9 cellular contexts compared by ENCODE assay signal in the genomic region with DNA sequence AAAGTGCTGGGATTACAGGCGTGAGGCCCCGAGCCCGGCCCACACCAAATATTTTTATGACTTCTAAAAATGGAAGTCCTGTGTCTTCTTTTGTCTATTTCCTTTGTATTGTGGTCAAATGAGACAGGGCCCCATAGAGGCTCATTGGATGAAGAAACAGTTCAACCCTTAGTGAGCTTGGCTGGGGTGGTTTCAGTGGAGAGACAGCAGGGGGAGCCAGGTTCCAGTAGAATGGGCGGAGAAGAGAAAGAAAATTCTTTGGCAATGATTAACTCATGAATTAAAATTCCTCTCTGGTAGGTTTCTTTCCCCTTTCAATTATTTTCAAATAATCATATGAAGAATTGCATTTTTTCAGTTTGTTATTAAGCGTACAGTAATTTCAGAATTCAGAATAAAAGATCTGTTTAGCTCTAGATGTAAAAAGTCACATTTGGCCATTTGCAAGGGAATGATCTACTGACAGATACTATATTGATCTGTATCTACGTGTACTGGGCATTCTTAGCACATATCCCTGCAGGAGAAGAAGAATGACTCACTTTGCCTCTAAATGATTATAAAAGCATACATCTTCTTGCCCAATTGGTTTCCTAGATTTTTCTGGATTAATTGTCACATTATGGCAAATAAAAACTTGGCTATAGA. TPM values are rescaled to one million over a fixed set of nuclear protein-coding genes. Genes with fewer than 3 reads are reported as not detected.
DNase-seq lines count a peak whose midpoint lies in the region; ATAC-seq, FAIRE-seq and TF ChIP-seq lines count a peak whose summit lies in the region.
"Had no signal": no experiment of that assay in that cellular context is flagged by ENCODE, and none has a peak within 500 bp of the region (broad histone marks: within the 10 kb centered on the region; RNA-seq: fewer than 3 reads in every experiment).

No MANE protein-coding gene starts in this region.

- no peak overlapping the region for H3K9ac ChIP-seq in GM12878 (ENCODE audit: control insufficient read depth, insufficient read depth, low read length)
- no peak overlapping the region for H3K9ac ChIP-seq in neuronal stem cell (ENCODE audit: low read depth, low read length, poor library complexity)

- CTCF ChIA-PET in GM12878 (lab: Yijun Ruan, JAX), result no interaction called here
- CTCF ChIA-PET in CD4-positive, alpha-beta T cell (lab: Charles Lee), result no interaction called here

- no peaks in the 10 kb centered on the region for H3K36me3 ChIP-seq in GM12878 (ENCODE audit: control insufficient read depth in 2 of 2, insufficient read depth in 2 of 2, low read length in 1 of 2)
- no peaks in the 10 kb centered on the region for H3K36me3 ChIP-seq in neuronal stem cell (replicated peaks in 1 of 2; ENCODE audit: control insufficient read depth in 2 of 2, insufficient read depth in 2 of 2, low read length in 2 of 2)

- H2BK5ac ChIP-seq in neuronal stem cell (ENCODE audit: low read length), result no peak overlapping the region

- intact Hi-C loops in GM12878 (cut with micrococcal nuclease; ENCODE audit: unreplicated experiment), result no loop called here
- intact Hi-C loops in CD4-positive, alpha-beta T cell (cut with DNase I, micrococcal nuclease), result no loop called here

- no peak overlapping the region for H4K91ac ChIP-seq in neuronal stem cell (ENCODE audit: low read depth, low read length, poor library complexity)

- no peak overlapping the region for H2BK15ac ChIP-seq in neuronal stem cell (ENCODE audit: low read length)

- H3K4me3 ChIP-seq in GM12864 (ENCODE audit: low read depth, low read length) (no peak overlapping the region), LNCaP clone FGC (ENCODE audit: low read depth, low read length) (no peak overlapping the region), GM12878 (no peak overlapping the region), neuronal stem cell (ENCODE audit: low read length in 2 of 2) (no peak overlapping the region)

- no peak overlapping the region for H3K14ac ChIP-seq in neuronal stem cell (ENCODE audit: low read length)

- H3K4me2 ChIP-seq in GM12878 (ENCODE audit: control insufficient read depth, insufficient read depth) (no peak overlapping the region), neuronal stem cell (ENCODE audit: insufficient read depth, low read length, poor library complexity, severe bottlenecking) (no peak overlapping the region)

- TF ChIP-seq EP300 in GM12878 (IDR thresholded peaks at IDR 0.05; ENCODE audit: borderline replicate concordance in 1 of 2, control insufficient read depth in 1 of 2, low read depth in 2 of 2, low read length in 2 of 2), result no peak

- H3K27me3 Mint-ChIP-seq in CD4-positive, alpha-beta T cell, result peaks cover 8% of the 10 kb centered on the region

- no peak overlapping the region for H2AFZ ChIP-seq in GM12878 (ENCODE audit: control insufficient read depth, low read depth, low read length)
- H2AFZ ChIP-seq in neuronal stem cell (ENCODE audit: low read length), result no peak overlapping the region

- H2AK5ac ChIP-seq in neuronal stem cell (ENCODE audit: low read depth, low read length), result no peak overlapping the region

- no peak overlapping the region for H3K18ac ChIP-seq in neuronal stem cell (ENCODE audit: low read length)

- TF ChIP-seq RAD21 in GM12878 (IDR thresholded peaks at IDR 0.05; ENCODE audit: insufficient read depth, low read depth, low read length), result no peak

- H3K4me1 ChIP-seq in GM12878 (ENCODE audit: control insufficient read depth, insufficient read depth, low read length), result no peaks in the 10 kb centered on the region
- no peaks in the 10 kb centered on the region for H3K4me1 ChIP-seq in neuronal stem cell (ENCODE audit: control insufficient read depth in 2 of 2, insufficient read depth in 1 of 2, low read depth in 1 of 2, low read length in 2 of 2)

- POLR2A ChIA-PET in GM12878 (lab: Charles Lee), result no interaction called here
- POLR2A ChIA-PET in CD4-positive, alpha-beta T cell (lab: Charles Lee), result no interaction called here

- no peaks in the 10 kb centered on the region for H3K36me3 Mint-ChIP-seq in CD4-positive, alpha-beta T cell (ENCODE audit: low read depth)
- H3K36me3 Mint-ChIP-seq: activated naive CD8-positive, alpha-beta T cell had no signal

- no peaks in the 10 kb centered on the region for H3K79me1 ChIP-seq in neuronal stem cell (ENCODE audit: low read depth, low read length)

- ATAC-seq in GM12878 (peak; percentile 53; the same call in 2 of the 3 replicates), HG03469 (IDR thresholded peaks at IDR 0.05; ENCODE audit: unreplicated experiment) (no peak)
- ATAC-seq in CD4-positive, alpha-beta T cell (ENCODE audit: poor library complexity), result no peak
- ATAC-seq: left cardiac atrium had no signal

- RAD21 ChIA-PET in GM12878 (lab: Charles Lee; ENCODE audit: unreplicated experiment), result no interaction called here

- in situ Hi-C loops in GM12878 (cut with MboI), result no loop called here

- no peak for TF ChIP-seq POLR2A in GM12878 (IDR thresholded peaks at IDR 0.05; ENCODE audit: low read depth, low read length)

- no peak overlapping the region for H2BK12ac ChIP-seq in neuronal stem cell (ENCODE audit: low read length)

- no peaks in the 10 kb centered on the region for H3K9me3 Mint-ChIP-seq in CD4-positive, alpha-beta T cell

- no peak overlapping the region for H3K23ac ChIP-seq in neuronal stem cell (ENCODE audit: low read depth, low read length, poor library complexity)

- no peaks in the 10 kb centered on the region for H4K20me1 ChIP-seq in GM12878 (ENCODE audit: control insufficient read depth, insufficient read depth)

- H3K4me1 Mint-ChIP-seq in CD4-positive, alpha-beta T cell (ENCODE audit: low read depth), result no peaks in the 10 kb centered on the region

- no TSS peak for BruUV-seq in GM12878 (replicated peaks; lab: Mats Ljungman, UMichigan)

- TF ChIP-seq CTCF in GM12864 (IDR thresholded peaks at IDR 0.05; ENCODE audit: low read depth, low read length, missing control alignments), result peak; percentile 27
- TF ChIP-seq CTCF in LNCaP clone FGC (IDR thresholded peaks at IDR 0.05; ENCODE audit: control insufficient read depth, extremely low read depth, insufficient read depth), result peak; percentile 79
- peak; percentile 5 to 28 (median 9); a peak in 2 of 6 replicates for TF ChIP-seq CTCF in GM12878 (IDR thresholded peaks at IDR 0.05 in 2 of 3, conservative IDR thresholded peaks at IDR 0.05 in 1 of 3; ENCODE audit: control insufficient read depth in 2 of 3, extremely low read depth in 1 of 3, insufficient read depth in 1 of 3, low read depth in 3 of 3, low read length in 3 of 3)
- no peak for TF ChIP-seq CTCF in CD4-positive, alpha-beta T cell (IDR thresholded peaks at IDR 0.05)

- H3K79me2 ChIP-seq in GM12878 (ENCODE audit: control insufficient read depth, insufficient read depth, low read length), result no peaks in the 10 kb centered on the region

- SMC1A ChIA-PET in GM12878 (lab: Charles Lee; ENCODE audit: uncharacterized antibody, unreplicated experiment), result interaction anchor here (1.4 kb wide), 1 partner anchor 30 kb away, joined by 4 read pairs; no protein-coding TSS in a partner anchor

- H3K4me3 Mint-ChIP-seq in CD4-positive, alpha-beta T cell, result no peak overlapping the region
- H3K4me3 Mint-ChIP-seq: activated naive CD8-positive, alpha-beta T cell had no signal

- WGBS in GM12878 (ENCODE audit: insufficient coverage, insufficient replicate concordance, low lambda C conversion rate, missing lambda C conversion rate), result 18% methylated on average over 6 of the region's 6 CpGs
- no CpG with 5 or more reads among the region's 6 CpGs for WGBS in neuronal stem cell (ENCODE audit: extremely low coverage in 2 of 2, insufficient read length in 2 of 2, insufficient replicate concordance in 1 of 2), 2 donors

- H3K27me3 ChIP-seq in GM12878 (replicated peaks in 1 of 2; ENCODE audit: control insufficient read depth in 2 of 2, insufficient read depth in 2 of 2, low read length in 1 of 2) (no peaks in the 10 kb centered on the region), neuronal stem cell (ENCODE audit: control insufficient read depth in 3 of 3, insufficient read depth in 3 of 3, low read depth in 1 of 3, low read length in 3 of 3) (no peaks in the 10 kb centered on the region)
- H3K27me3 ChIP-seq in CD4-positive, alpha-beta T cell (ENCODE audit: control insufficient read depth, insufficient read depth, low read length), result no peaks in the 10 kb centered on the region

- H4K8ac ChIP-seq in neuronal stem cell (ENCODE audit: low read depth, low read length), result no peak overlapping the region

- no peak for FAIRE-seq in GM12878 (lab: Jason Lieb, UNC)

- H3K4ac ChIP-seq in neuronal stem cell (ENCODE audit: low read length), result no peak overlapping the region

- H3K27ac ChIP-seq in GM12878 (ENCODE audit: control insufficient read depth, insufficient read depth), result no peak overlapping the region
- no peak overlapping the region for H3K27ac ChIP-seq in neuronal stem cell (replicated peaks; ENCODE audit: low read length)
- H3K27ac ChIP-seq in CD4-positive, alpha-beta T cell (ENCODE audit: low read depth, low read length), result no peak overlapping the region

- H3K9me3 ChIP-seq in GM12878 (replicated peaks; ENCODE audit: control insufficient read depth, insufficient read depth, low read length), result no peaks in the 10 kb centered on the region
- H3K9me3 ChIP-seq in neuronal stem cell (replicated peaks in 1 of 2; ENCODE audit: control insufficient read depth in 2 of 2, insufficient read depth in 1 of 2, low read depth in 1 of 2, low read length in 2 of 2), result no peaks in the 10 kb centered on the region
- no peaks in the 10 kb centered on the region for H3K9me3 ChIP-seq in CD4-positive, alpha-beta T cell (ENCODE audit: control insufficient read depth, low read length)

- DNase-seq in GM12864 (ENCODE audit: low read depth) (no peak), LNCaP clone FGC (ENCODE audit: low read depth) (no peak), GM12878 (ENCODE audit: low read depth, low spot score) (no peak), neuronal stem cell (ENCODE audit: low spot score) (peak; percentile 8), DMS153 (lab: John Stamatoyannopoulos, UW) (no peak)
- no peak for DNase-seq in CD4-positive, alpha-beta T cell
- DNase-seq: left cardiac atrium had no signal

- no peak overlapping the region for H2BK120ac ChIP-seq in neuronal stem cell (ENCODE audit: low read depth, low read length)

- H3K27ac Mint-ChIP-seq in CD4-positive, alpha-beta T cell, result no peak overlapping the region
- H3K27ac Mint-ChIP-seq: activated naive CD8-positive, alpha-beta T cell had no signal

RNA-seq across cellular contexts. Expression of gene PNLIPRP3, which starts 43.2 kb away (rescaled TPM):
- not detected in 2 replicates for total RNA-seq in GM12878 (2013; cell fraction: nucleolus; rRNA removed)
- not detected in 2 replicates for total RNA-seq in GM12878 (2014; rRNA removed)
- not detected in 2 replicates for total RNA-seq in GM12878 (2014; rRNA removed; fragmentation: Illumina TruSeq; extraction: Trizol)
- not detected in 2 replicates for total RNA-seq in GM12878 (2021)
- polyA plus RNA-seq in GM12878 (2011; ENCODE audit: low read depth), result not detected
- polyA plus RNA-seq in GM12878 (2011; rRNA removed), result 0.03 TPM in 1 of 2 replicates, not detected in the other
- not detected in 2 replicates for polyA plus RNA-seq in GM12878 (2011; cell fraction: cytosol; rRNA removed)
- not detected in 2 replicates for polyA plus RNA-seq in GM12878 (2011; cell fraction: nucleus; rRNA removed)
- polyA plus RNA-seq in GM12878 (2012), result not detected in 2 replicates
- polyA plus RNA-seq in GM12878 (2014; fragmentation: Illumina TruSeq; extraction: Trizol), result not detected in 2 replicates
- polyA plus RNA-seq in GM12878 (2014; fragmentation: Nextera tagmentation; extraction: Ambion mirVana), result not detected
- not detected in 2 replicates for polyA plus RNA-seq in GM12878 (2014; rRNA removed)
- polyA plus RNA-seq in GM12878 (2016; fragmentation: Nextera tagmentation; extraction: Ambion mirVana), result not detected
- not detected in 2 replicates for polyA minus RNA-seq in GM12878 (2011; rRNA and poly(A)+ RNA removed)
- polyA minus RNA-seq in GM12878 (2011; cell fraction: cytosol; rRNA and poly(A)+ RNA removed), result not detected in 2 replicates
- not detected in 2 replicates for polyA minus RNA-seq in GM12878 (2011; cell fraction: nucleus; rRNA and poly(A)+ RNA removed)
- not detected for polyA plus RNA-seq in neuronal stem cell (2013, experiment 1 of 2)
- polyA plus RNA-seq in neuronal stem cell (2013, experiment 2 of 2), result not detected
- total RNA-seq in CD4-positive, alpha-beta T cell, result not detected
- total RNA-seq: left cardiac atrium had no signal
